ENCODE assay signal across 9 cellular contexts in the genomic region with DNA sequence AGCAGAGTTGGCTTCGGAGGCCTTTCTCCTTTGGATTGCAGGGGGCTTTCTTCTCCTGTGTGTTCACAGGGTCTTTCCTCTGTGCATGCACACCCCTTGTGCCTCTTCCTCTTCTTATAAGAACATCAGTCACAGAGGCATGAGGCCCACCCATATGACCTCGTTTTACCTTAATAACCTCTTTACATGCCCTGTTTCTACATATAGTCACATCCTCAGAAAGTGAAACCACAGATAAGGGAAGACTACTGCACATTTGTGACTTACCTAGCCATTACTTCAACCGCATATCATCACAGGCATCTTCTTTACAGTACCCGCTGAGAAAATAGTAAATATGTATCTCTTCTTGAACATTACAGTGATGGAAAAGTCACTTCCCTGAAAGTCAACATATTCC.
DNase-seq lines count a peak whose midpoint lies in the region; ATAC-seq and TF ChIP-seq lines count a peak whose summit lies in the region.
"Had no signal": no experiment of that assay in that cellular context is flagged by ENCODE, and none has a peak within 500 bp of the region (broad histone marks: within the 10 kb centered on the region; RNA-seq: fewer than 3 reads in every experiment).

No MANE protein-coding gene starts in this region.

- no peak overlapping the region for H2AFZ ChIP-seq in Karpas-422 (ENCODE audit: low read length)

- H3K9ac ChIP-seq in Karpas-422 (ENCODE audit: low read length), result no peak overlapping the region

- ATAC-seq in GM19025 (IDR thresholded peaks at IDR 0.05; ENCODE audit: low read depth, unreplicated experiment) (peak; percentile 41), HG03066 (IDR thresholded peaks at IDR 0.05; ENCODE audit: low read depth, unreplicated experiment) (peak; percentile 48), foreskin keratinocyte (no peak)
- peak; percentile 92 for ATAC-seq in activated CD8-positive, alpha-beta T cell treated with anti-CD3 and anti-CD28 coated beads, Interleukin-2, amount 10 ng/mL, durations not matched to agents 7 days and 5 days
- ATAC-seq in activated T-cell treated with anti-CD3 and anti-CD28 coated beads, Interleukin-2, amount 50 U/mL, for 4 hours, result no peak

- no peak overlapping the region for H3K27ac ChIP-seq in foreskin keratinocyte
- no peak overlapping the region for H3K27ac ChIP-seq in Karpas-422 (ENCODE audit: low read length)

- no peaks in the 10 kb centered on the region for H3K36me3 ChIP-seq in Karpas-422 (ENCODE audit: insufficient read depth, low read length)

- H3K36me3 Mint-ChIP-seq in activated CD8-positive, alpha-beta T cell treated with anti-CD3 and anti-CD28 coated beads, Interleukin-2, amount 10 ng/mL, durations not matched to agents 7 days and 5 days (ENCODE audit: low read depth), result no peaks in the 10 kb centered on the region
- no peaks in the 10 kb centered on the region for H3K36me3 Mint-ChIP-seq in activated T-cell treated with anti-CD3 and anti-CD28 coated beads, Interleukin-2, amount 50 U/mL, for 4 hours (ENCODE audit: insufficient read depth)

- H4K20me1 ChIP-seq in Karpas-422 (ENCODE audit: insufficient read depth, low read depth, low read length), result no peaks in the 10 kb centered on the region

- H3K9me2 ChIP-seq in Karpas-422 (replicated peaks; ENCODE audit: insufficient read depth, low read length), result no peaks in the 10 kb centered on the region

- no peaks in the 10 kb centered on the region for H3K9me3 ChIP-seq in Karpas-422 (ENCODE audit: low read length)

- H3K9me3 Mint-ChIP-seq in activated CD8-positive, alpha-beta T cell treated with anti-CD3 and anti-CD28 coated beads, Interleukin-2, amount 10 ng/mL, durations not matched to agents 7 days and 5 days (ENCODE audit: insufficient read depth), result peaks cover 7% of the 10 kb centered on the region
- H3K9me3 Mint-ChIP-seq in activated T-cell treated with anti-CD3 and anti-CD28 coated beads, Interleukin-2, amount 50 U/mL, for 4 hours, result no peaks in the 10 kb centered on the region

- DNase-seq in GM12864 (ENCODE audit: low read depth) (peak; percentile 10), foreskin keratinocyte (no peak), COLO668 (lab: John Stamatoyannopoulos, UW; ENCODE audit: unreplicated experiment) (no peak), Karpas-422 (no peak)
- DNase-seq in activated CD8-positive, alpha-beta T cell treated with anti-CD3 and anti-CD28 coated beads, Interleukin-2, amount 10 ng/mL, durations not matched to agents 7 days and 5 days, result peak; percentile 36
- DNase-seq in activated T-cell treated with anti-CD3 and anti-CD28 coated beads, Interleukin-2, amount 50 U/mL, for 4 hours, result no peak
- DNase-seq: stimulated activated CD4-positive, alpha-beta T cell treated with anti-CD3 and anti-CD28 coated beads, Interleukin-2, amount 100 ng/mL, for 24 hours had no signal

- CTCF ChIA-PET in activated CD8-positive, alpha-beta T cell treated with anti-CD3 and anti-CD28 coated beads, Interleukin-2, amount 10 ng/mL, durations not matched to agents 7 days and 5 days (lab: Charles Lee), result no interaction called here

- no peak for TF ChIP-seq CTCF in GM12864 (IDR thresholded peaks at IDR 0.05; ENCODE audit: low read depth, low read length, missing control alignments)
- TF ChIP-seq CTCF in foreskin keratinocyte (conservative IDR thresholded peaks at IDR 0.05), result no peak

- POLR2A ChIA-PET in activated CD8-positive, alpha-beta T cell treated with anti-CD3 and anti-CD28 coated beads, Interleukin-2, amount 10 ng/mL, durations not matched to agents 7 days and 5 days (lab: Charles Lee), result no interaction called here

- no peaks in the 10 kb centered on the region for H3K79me2 ChIP-seq in Karpas-422 (ENCODE audit: low read length)

- peaks cover 29% of the 10 kb centered on the region for H3K4me1 Mint-ChIP-seq in activated CD8-positive, alpha-beta T cell treated with anti-CD3 and anti-CD28 coated beads, Interleukin-2, amount 10 ng/mL, durations not matched to agents 7 days and 5 days (ENCODE audit: low read depth)
- peaks cover 8% of the 10 kb centered on the region for H3K4me1 Mint-ChIP-seq in activated T-cell treated with anti-CD3 and anti-CD28 coated beads, Interleukin-2, amount 50 U/mL, for 4 hours (ENCODE audit: low read depth)

- H3K27me3 Mint-ChIP-seq in activated CD8-positive, alpha-beta T cell treated with anti-CD3 and anti-CD28 coated beads, Interleukin-2, amount 10 ng/mL, durations not matched to agents 7 days and 5 days (ENCODE audit: low read depth), result no peaks in the 10 kb centered on the region
- no peaks in the 10 kb centered on the region for H3K27me3 Mint-ChIP-seq in activated T-cell treated with anti-CD3 and anti-CD28 coated beads, Interleukin-2, amount 50 U/mL, for 4 hours (ENCODE audit: low read depth)

- H3K27ac Mint-ChIP-seq in activated CD8-positive, alpha-beta T cell treated with anti-CD3 and anti-CD28 coated beads, Interleukin-2, amount 10 ng/mL, durations not matched to agents 7 days and 5 days, result peak overlapping the region; percentile 76

- H3K4me3 ChIP-seq in GM12864 (ENCODE audit: low read depth, low read length) (no peak overlapping the region), Karpas-422 (ENCODE audit: low read length) (no peak overlapping the region)

- H3K4me1 ChIP-seq in foreskin keratinocyte, result no peaks in the 10 kb centered on the region
- 0 out of 2 replicates have a peak, but pooled peaks cover 3% of the 10 kb centered on the region for H3K4me1 ChIP-seq in Karpas-422 (ENCODE audit: low read length)

- peak overlapping the region; percentile 5 for H3K4me3 Mint-ChIP-seq in activated CD8-positive, alpha-beta T cell treated with anti-CD3 and anti-CD28 coated beads, Interleukin-2, amount 10 ng/mL, durations not matched to agents 7 days and 5 days
- H3K4me3 Mint-ChIP-seq in activated T-cell treated with anti-CD3 and anti-CD28 coated beads, Interleukin-2, amount 50 U/mL, for 4 hours, result no peak overlapping the region

- H3K4me2 ChIP-seq in Karpas-422 (ENCODE audit: low read depth, low read length, poor library complexity, severe bottlenecking), result no peak overlapping the region

- H3K27me3 ChIP-seq in foreskin keratinocyte (no peaks in the 10 kb centered on the region), Karpas-422 (ENCODE audit: low read length) (no peaks in the 10 kb centered on the region)

Comparison
In these comparisons a context has a peak if more than half of its experiments do, and no peak if none do; other contexts are left out.
1. DNase-seq: peak in GM12864 (single experiment) and activated CD8-positive, alpha-beta T cell treated with anti-CD3 and anti-CD28 coated beads, Interleukin-2, amount 10 ng/mL, durations not matched to agents 7 days and 5 days (single experiment); none in foreskin keratinocyte (0 of 2), COLO668 (single experiment), Karpas-422 (single experiment) and activated T-cell treated with anti-CD3 and anti-CD28 coated beads, Interleukin-2, amount 50 U/mL, for 4 hours (single experiment).
2. ATAC-seq: peak in GM19025 (single experiment), HG03066 (single experiment) and activated CD8-positive, alpha-beta T cell treated with anti-CD3 and anti-CD28 coated beads, Interleukin-2, amount 10 ng/mL, durations not matched to agents 7 days and 5 days (single experiment); none in foreskin keratinocyte (single experiment) and activated T-cell treated with anti-CD3 and anti-CD28 coated beads, Interleukin-2, amount 50 U/mL, for 4 hours (0 of 2).